Comparison of ENCODE assay signal across 1 cellular context in the genomic region with DNA sequence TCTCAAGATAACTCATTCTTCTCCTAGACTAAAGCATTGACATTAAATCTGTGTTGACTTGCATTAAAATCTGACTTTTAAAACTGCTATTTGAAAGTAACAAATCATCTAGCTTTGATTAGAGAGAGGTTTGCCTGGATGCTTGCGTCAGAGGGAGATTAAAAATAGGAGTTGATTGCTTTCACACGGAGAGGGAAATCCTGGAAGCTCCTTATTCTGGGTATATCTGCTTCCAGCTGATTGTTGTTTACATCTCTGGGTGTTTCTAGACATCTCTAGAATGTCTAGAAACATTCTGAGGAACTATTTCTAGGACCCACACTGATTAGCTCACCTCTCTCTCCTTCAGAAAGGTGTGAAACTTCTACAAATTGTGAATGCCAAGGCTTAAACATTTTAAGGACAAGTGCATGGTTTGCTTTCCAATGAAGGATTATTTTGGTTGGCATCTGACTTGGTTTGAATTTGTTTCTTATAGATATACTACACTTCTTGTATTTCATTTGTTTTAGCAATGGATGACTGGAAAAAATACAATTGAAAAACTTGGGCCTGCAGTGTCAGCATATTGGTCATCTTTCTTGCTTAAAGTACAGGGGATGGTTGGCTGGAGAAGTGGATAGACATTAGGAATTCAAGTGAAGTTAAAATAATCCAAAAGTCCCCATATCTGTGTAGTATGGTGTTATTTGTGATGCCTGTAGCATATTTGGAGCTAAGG.
TF ChIP-seq lines count a peak whose summit lies in the region.

No MANE protein-coding gene starts in this region.

TF ChIP-seq in K562, 482 proteins besides CTCF, POLR2A, EP300 and RAD21 (continued from another document):
- no peak for TF ChIP-seq ATF6 (CRISPR knock-in tag; IDR thresholded peaks at IDR 0.05)
- TF ChIP-seq ZNF316 (IDR thresholded peaks at IDR 0.05) = peak; percentile 86
- peak; percentile 70 for TF ChIP-seq C11orf30 (IDR thresholded peaks at IDR 0.05; ENCODE audit: low read depth)
- no peak for TF ChIP-seq KLF1 (tag; IDR thresholded peaks at IDR 0.05)
- TF ChIP-seq MAFK (IDR thresholded peaks at IDR 0.05; ENCODE audit: low read length) = 0 out of 2 replicates have a peak, but pooled peaks have one; percentile 15
- peak in 1 of 2 experiments; percentile 43; a peak in 1 of 4 replicates for TF ChIP-seq KDM1A (IDR thresholded peaks at IDR 0.05)
- no peak for TF ChIP-seq GMEB1 (CRISPR knock-in tag; IDR thresholded peaks at IDR 0.05)
- TF ChIP-seq MAFG (tag; conservative IDR thresholded peaks at IDR 0.05) = peak; percentile 41; the same call in 1 of the 2 replicates
- no peak for TF ChIP-seq SRSF1 (IDR thresholded peaks at IDR 0.05; ENCODE audit: low read depth, low read length)
